1 cellular context compared by ENCODE assay signal in genomic region chr11:73972620-73973449, GRCh38.
TF ChIP-seq lines count a peak whose summit lies in the region.

No MANE protein-coding gene starts in this region.

TF ChIP-seq in GM12878, 131 proteins besides CTCF, POLR2A, EP300 and RAD21:
- TF ChIP-seq HDAC6 (IDR thresholded peaks at IDR 0.05; ENCODE audit: unreplicated experiment) (no peak), BCL3 (IDR thresholded peaks at IDR 0.05; ENCODE audit: borderline replicate concordance, insufficient read depth, low read depth, low read length, poor library complexity, severe bottlenecking) (peak; percentile 15), POLR2AphosphoS5 (IDR thresholded peaks at IDR 0.05; ENCODE audit: low read length) (peak; percentile 53; the same call in 1 of the 2 replicates), PML (IDR thresholded peaks at IDR 0.05; ENCODE audit: low read length) (peak; percentile 29; the same call in 1 of the 2 replicates), POLR2AphosphoS2 (IDR thresholded peaks at IDR 0.05; ENCODE audit: low read depth, low read length) (peak; percentile 20; the same call in 1 of the 2 replicates), SMC3 (IDR thresholded peaks at IDR 0.05; ENCODE audit: borderline replicate concordance, low read length) (no peak)
- TF ChIP-seq, protein P1, sequence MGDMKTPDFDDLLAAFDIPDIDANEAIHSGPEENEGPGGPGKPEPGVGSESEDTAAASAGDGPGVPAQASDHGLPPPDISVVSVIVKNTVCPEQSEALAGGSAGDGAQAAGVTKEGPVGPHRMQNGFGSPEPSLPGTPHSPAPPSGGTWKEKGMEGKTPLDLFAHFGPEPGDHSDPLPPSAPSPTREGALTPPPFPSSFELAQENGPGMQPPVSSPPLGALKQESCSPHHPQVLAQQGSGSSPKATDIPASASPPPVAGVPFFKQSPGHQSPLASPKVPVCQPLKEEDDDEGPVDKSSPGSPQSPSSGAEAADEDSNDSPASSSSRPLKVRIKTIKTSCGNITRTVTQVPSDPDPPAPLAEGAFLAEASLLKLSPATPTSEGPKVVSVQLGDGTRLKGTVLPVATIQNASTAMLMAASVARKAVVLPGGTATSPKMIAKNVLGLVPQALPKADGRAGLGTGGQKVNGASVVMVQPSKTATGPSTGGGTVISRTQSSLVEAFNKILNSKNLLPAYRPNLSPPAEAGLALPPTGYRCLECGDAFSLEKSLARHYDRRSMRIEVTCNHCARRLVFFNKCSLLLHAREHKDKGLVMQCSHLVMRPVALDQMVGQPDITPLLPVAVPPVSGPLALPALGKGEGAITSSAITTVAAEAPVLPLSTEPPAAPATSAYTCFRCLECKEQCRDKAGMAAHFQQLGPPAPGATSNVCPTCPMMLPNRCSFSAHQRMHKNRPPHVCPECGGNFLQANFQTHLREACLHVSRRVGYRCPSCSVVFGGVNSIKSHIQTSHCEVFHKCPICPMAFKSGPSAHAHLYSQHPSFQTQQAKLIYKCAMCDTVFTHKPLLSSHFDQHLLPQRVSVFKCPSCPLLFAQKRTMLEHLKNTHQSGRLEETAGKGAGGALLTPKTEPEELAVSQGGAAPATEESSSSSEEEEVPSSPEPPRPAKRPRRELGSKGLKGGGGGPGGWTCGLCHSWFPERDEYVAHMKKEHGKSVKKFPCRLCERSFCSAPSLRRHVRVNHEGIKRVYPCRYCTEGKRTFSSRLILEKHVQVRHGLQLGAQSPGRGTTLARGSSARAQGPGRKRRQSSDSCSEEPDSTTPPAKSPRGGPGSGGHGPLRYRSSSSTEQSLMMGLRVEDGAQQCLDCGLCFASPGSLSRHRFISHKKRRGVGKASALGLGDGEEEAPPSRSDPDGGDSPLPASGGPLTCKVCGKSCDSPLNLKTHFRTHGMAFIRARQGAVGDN (IDR thresholded peaks at IDR 0.05), result no peak
